Comparison of ENCODE assay signal across 2 cellular contexts in genomic region chr6:142318714-142319113, GRCh38.
TF ChIP-seq lines count a peak whose summit lies in the region.

No MANE protein-coding gene starts in this region.

TF ChIP-seq in A549, 52 proteins besides CTCF, POLR2A, EP300 and RAD21 (continued from another document):
- TF ChIP-seq TFCP2L1 (CRISPR knock-in tag; IDR thresholded peaks at IDR 0.05) (no peak), REST (IDR thresholded peaks at IDR 0.05) (no peak), FOSL2 (IDR thresholded peaks at IDR 0.05) (no peak), FOSL2 (CRISPR knock-in tag; IDR thresholded peaks at IDR 0.05) (no peak), MAFK (IDR thresholded peaks at IDR 0.05; ENCODE audit: partially characterized antibody) (no peak)

TF ChIP-seq in HEK293, 187 proteins besides CTCF, POLR2A, EP300 and RAD21 (continued from another document):
- TF ChIP-seq ELK4 (IDR thresholded peaks at IDR 0.05; ENCODE audit: borderline replicate concordance, low read depth, low read length) = no peak
- peak; percentile 93; the same call in 1 of the 2 replicates for TF ChIP-seq MZF1 (tag by site-specific recombination; IDR thresholded peaks at IDR 0.05; ENCODE audit: borderline replicate concordance)
